In the genomic region with DNA sequence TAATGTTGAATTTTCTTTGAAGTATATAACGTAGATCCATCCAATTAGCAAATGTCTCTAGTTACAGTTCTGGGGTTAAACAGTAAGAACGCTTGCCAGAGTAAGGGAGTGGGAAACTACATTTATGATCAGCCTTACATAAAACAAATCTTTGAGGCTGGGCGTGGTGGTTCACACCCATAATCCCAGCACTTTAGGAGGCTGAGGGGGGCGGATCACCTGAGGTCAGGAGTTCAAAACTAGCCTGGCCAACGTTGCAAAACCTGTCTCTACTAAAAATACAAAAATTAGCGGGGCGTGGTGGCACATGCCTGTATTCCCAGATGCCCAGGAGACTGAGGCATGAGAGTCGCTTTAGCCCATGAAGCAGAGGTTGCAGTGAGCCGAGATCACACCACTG, we compare ENCODE assay signal across 1 cellular context.
TF ChIP-seq lines count a peak whose summit lies in the region.

No MANE protein-coding gene starts in this region.

TF ChIP-seq in HepG2, 621 proteins besides CTCF, POLR2A, EP300 and RAD21:
- TF ChIP-seq NCOA1 (CRISPR knock-in tag; IDR thresholded peaks at IDR 0.05) (no peak), ESRRA (CRISPR knock-in tag; IDR thresholded peaks at IDR 0.05; ENCODE audit: low read depth) (no peak), KAT2B (IDR thresholded peaks at IDR 0.05; ENCODE audit: borderline replicate concordance, low read depth, low read length) (no peak), ZNF607 (CRISPR knock-in tag; IDR thresholded peaks at IDR 0.05; ENCODE audit: borderline replicate concordance) (no peak), HOXA7 (CRISPR knock-in tag; IDR thresholded peaks at IDR 0.05) (no peak), ATF7-NPFF (CRISPR knock-in tag; IDR thresholded peaks at IDR 0.05; ENCODE audit: low read depth) (no peak)
